ENCODE assay signal across 8 cellular contexts in genomic region chr20:36091561-36092423, GRCh38.
DNase-seq lines count a peak whose midpoint lies in the region; ATAC-seq, FAIRE-seq and TF ChIP-seq lines count a peak whose summit lies in the region.

No MANE protein-coding gene starts in this region.

- no peak for TF ChIP-seq POLR2A in suprapubic skin (IDR thresholded peaks at IDR 0.05)

- peak overlapping the region; percentile 70 for H3K4me2 ChIP-seq in keratinocyte (ENCODE audit: control insufficient read depth, extremely low read depth, insufficient read depth, low read depth, low read length)

- no peaks in the 10 kb centered on the region for H3K9me3 Mint-ChIP-seq in activated CD4-positive, alpha-beta T cell treated with anti-CD3 and anti-CD28 coated beads, Interleukin-2, amount 10 ng/mL, durations not matched to agents 7 days and 5 days

- peak overlapping the region; percentile 49 for H3K4me3 Mint-ChIP-seq in activated CD4-positive, alpha-beta T cell treated with anti-CD3 and anti-CD28 coated beads, Interleukin-2, amount 10 ng/mL, durations not matched to agents 7 days and 5 days

- H3K79me2 ChIP-seq in keratinocyte (ENCODE audit: control insufficient read depth, insufficient read depth, low read length), result no peaks in the 10 kb centered on the region

- no peak overlapping the region for H3K27ac Mint-ChIP-seq in activated CD4-positive, alpha-beta T cell treated with anti-CD3 and anti-CD28 coated beads, Interleukin-2, amount 10 ng/mL, durations not matched to agents 7 days and 5 days

- POLR2A ChIA-PET in activated CD4-positive, alpha-beta T cell treated with anti-CD3 and anti-CD28 coated beads, Interleukin-2, amount 10 ng/mL, durations not matched to agents 7 days and 5 days (lab: Charles Lee), result no interaction called here

- peak overlapping the region; percentile 15 for H3K9ac ChIP-seq in keratinocyte (ENCODE audit: control insufficient read depth, extremely low read depth, insufficient read depth, low read length)

- WGBS in suprapubic skin, result 5% methylated on average over 19 of the region's 47 CpGs

- H3K36me3 ChIP-seq in ascending aorta (no peaks in the 10 kb centered on the region), keratinocyte (ENCODE audit: control insufficient read depth in 2 of 2, extremely low read depth in 1 of 2, insufficient read depth in 2 of 2, low read length in 2 of 2) (no peaks in the 10 kb centered on the region), suprapubic skin (no peaks in the 10 kb centered on the region)

- TF ChIP-seq CTCF in ascending aorta (IDR thresholded peaks at IDR 0.05) (no peak), keratinocyte (optimal IDR thresholded peaks at IDR 0.05 in 1 of 3, IDR thresholded peaks at IDR 0.05 in 1 of 3, conservative IDR thresholded peaks at IDR 0.05 in 1 of 3; ENCODE audit: extremely low read depth in 1 of 3, insufficient read depth in 2 of 3, low read length in 3 of 3) (no peak), suprapubic skin (IDR thresholded peaks at IDR 0.05) (no peak)

- H3K27me3 Mint-ChIP-seq in activated CD4-positive, alpha-beta T cell treated with anti-CD3 and anti-CD28 coated beads, Interleukin-2, amount 10 ng/mL, durations not matched to agents 7 days and 5 days, result peaks cover 57% of the 10 kb centered on the region

- ATAC-seq in GM19467 (IDR thresholded peaks at IDR 0.05; ENCODE audit: unreplicated experiment) (no peak), GM18502 (IDR thresholded peaks at IDR 0.05; ENCODE audit: poor library complexity, unreplicated experiment) (no peak)

- no peak for TF ChIP-seq EP300 in suprapubic skin (IDR thresholded peaks at IDR 0.05)

- H3K27ac ChIP-seq in ascending aorta (no peak overlapping the region), keratinocyte (ENCODE audit: control insufficient read depth, insufficient read depth, low read length) (no peak overlapping the region), suprapubic skin (peak overlapping the region; percentile 83)

- dilution Hi-C loops in keratinocyte (cut with MboI; ENCODE audit: extremely low pct_ligation_motif_present, low sequenced_read_pairs), result no loop called here

- H3K9me1 ChIP-seq in keratinocyte (ENCODE audit: control insufficient read depth, extremely low read depth, insufficient read depth, low read length), result no peaks in the 10 kb centered on the region

- intact Hi-C loops in ascending aorta (cut with DNase I), result loop anchor here (2.0 kb wide), 1 partner anchor 27 kb away; no protein-coding TSS in a partner anchor

- H3K4me1 ChIP-seq in ascending aorta (peaks cover 5 to 12% of the 10 kb centered on the region in 2 donors), keratinocyte (ENCODE audit: control insufficient read depth, extremely low read depth, insufficient read depth, low read length) (peaks cover 18% of the 10 kb centered on the region), suprapubic skin (peaks cover 40% of the 10 kb centered on the region)

- DNase-seq in activated CD4-positive, alpha-beta T cell treated with anti-CD3 and anti-CD28 coated beads, Interleukin-2, amount 10 ng/mL, durations not matched to agents 7 days and 5 days, result no peak
- DNase-seq in activated CD4-positive, alpha-beta T cell treated with anti-CD3 and anti-CD28 coated beads, Interleukin-2, amount 50 U/mL, for 1 hour, result no peak
- no peak for DNase-seq in ascending aorta (ENCODE audit: low spot score in 2 of 2)
- DNase-seq in keratinocyte (ENCODE audit: low read depth, low spot score), result no peak
- DNase-seq in suprapubic skin (ENCODE audit: low spot score in 2 of 2), result no peak
- no peak for DNase-seq in NCI-H526 (lab: John Stamatoyannopoulos, UW)

- H3K9me3 ChIP-seq in ascending aorta (no peaks in the 10 kb centered on the region), keratinocyte (ENCODE audit: control insufficient read depth, low read depth, low read length) (no peaks in the 10 kb centered on the region), suprapubic skin (no peaks in the 10 kb centered on the region)

- no peaks in the 10 kb centered on the region for H4K20me1 ChIP-seq in keratinocyte (ENCODE audit: control insufficient read depth, extremely low read depth, insufficient read depth, low read length)

- H3K27me3 ChIP-seq in ascending aorta, result no peaks in the 10 kb centered on the region
- no peaks in the 10 kb centered on the region for H3K27me3 ChIP-seq in keratinocyte (ENCODE audit: control insufficient read depth, extremely low read depth, insufficient read depth, low read length)
- peaks cover 3% of the 10 kb centered on the region for H3K27me3 ChIP-seq in suprapubic skin

- peaks cover 2% of the 10 kb centered on the region for H3K36me3 Mint-ChIP-seq in activated CD4-positive, alpha-beta T cell treated with anti-CD3 and anti-CD28 coated beads, Interleukin-2, amount 10 ng/mL, durations not matched to agents 7 days and 5 days (ENCODE audit: low read depth)

- CTCF ChIA-PET in activated CD4-positive, alpha-beta T cell treated with anti-CD3 and anti-CD28 coated beads, Interleukin-2, amount 10 ng/mL, durations not matched to agents 7 days and 5 days (lab: Charles Lee), result interaction anchor here (0.8 to 1.4 kb wide), 4 partner anchors 22 to 137 kb away, joined by 3 to 4 read pairs (median 3); no protein-coding TSS in a partner anchor

- H2AFZ ChIP-seq in keratinocyte (ENCODE audit: control insufficient read depth, low read length), result no peak overlapping the region

- H3K4me3 ChIP-seq in ascending aorta, result peak overlapping the region; percentile 76 to 82
- peak overlapping the region in 2 of 3 experiments; percentile 33 to 40 for H3K4me3 ChIP-seq in keratinocyte (ENCODE audit: control insufficient read depth in 2 of 3, extremely low read depth in 1 of 3, insufficient read depth in 2 of 3, low read depth in 1 of 3, low read length in 3 of 3)
- H3K4me3 ChIP-seq in suprapubic skin, result peak overlapping the region; percentile 80

- no peak for FAIRE-seq in keratinocyte (lab: Jason Lieb, UNC)

- H3K4me1 Mint-ChIP-seq in activated CD4-positive, alpha-beta T cell treated with anti-CD3 and anti-CD28 coated beads, Interleukin-2, amount 10 ng/mL, durations not matched to agents 7 days and 5 days, result peaks cover 13% of the 10 kb centered on the region
